1 cellular context compared by ENCODE assay signal in the genomic region with DNA sequence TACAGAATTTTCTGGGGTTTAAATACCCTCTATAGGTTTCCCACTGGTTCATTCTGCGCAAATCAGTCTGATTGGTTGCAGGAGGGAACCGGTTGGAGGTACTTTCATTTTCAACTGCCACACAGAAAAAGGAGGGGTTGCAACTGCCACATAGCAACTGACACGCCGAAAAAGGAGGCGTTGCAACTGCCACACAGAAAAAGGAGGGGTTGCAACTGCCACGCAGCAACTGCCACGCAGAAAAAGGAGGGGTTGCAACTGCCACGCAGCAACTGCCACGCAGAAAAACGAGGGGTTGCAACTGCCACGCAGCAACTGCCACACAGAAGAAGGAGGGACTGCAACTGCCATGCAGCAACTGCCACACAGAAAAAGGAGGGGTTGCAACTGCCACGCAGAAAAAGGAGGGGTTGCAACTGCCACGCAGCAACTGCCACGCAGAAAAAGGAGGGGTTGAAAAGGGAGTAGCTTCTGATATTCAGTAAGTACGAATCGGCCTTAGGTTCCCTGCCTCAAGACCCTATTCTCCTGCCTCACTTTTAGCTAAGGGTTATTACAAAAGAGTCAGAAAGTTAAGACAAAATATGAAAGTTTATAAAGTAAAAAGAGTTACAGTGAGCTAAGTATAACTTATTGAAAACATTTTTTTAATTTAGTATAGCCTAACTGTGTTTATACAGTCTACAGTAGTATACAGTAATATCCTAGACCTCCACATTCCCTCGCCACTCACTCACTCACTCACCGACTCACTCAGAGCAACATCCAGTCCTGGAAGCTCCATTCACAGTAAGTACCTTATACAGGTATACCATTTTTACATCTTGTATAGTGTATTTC.
TF ChIP-seq lines count a peak whose summit lies in the region.

No MANE protein-coding gene starts in this region.

TF ChIP-seq in HepG2, 621 proteins besides CTCF, POLR2A, EP300 and RAD21 (continued from another document and continues in another):
- TF ChIP-seq ZEB1 (IDR thresholded peaks at IDR 0.05; ENCODE audit: insufficient replicate concordance, low read depth) (no peak), ZSCAN21 (CRISPR knock-in tag; IDR thresholded peaks at IDR 0.05; ENCODE audit: borderline replicate concordance) (no peak), ZNF556 (CRISPR knock-in tag; IDR thresholded peaks at IDR 0.05; ENCODE audit: borderline replicate concordance) (no peak), U2AF2 (IDR thresholded peaks at IDR 0.05; ENCODE audit: low read depth, low read length) (no peak), ZZZ3 (CRISPR knock-in tag; IDR thresholded peaks at IDR 0.05; ENCODE audit: borderline replicate concordance) (no peak), ZFX (CRISPR knock-in tag; IDR thresholded peaks at IDR 0.05; ENCODE audit: low read depth) (no peak), ZNF598 (CRISPR knock-in tag; IDR thresholded peaks at IDR 0.05; ENCODE audit: borderline replicate concordance) (no peak), KLF13 (CRISPR knock-in tag; IDR thresholded peaks at IDR 0.05) (no peak), ZNF10 (CRISPR knock-in tag; IDR thresholded peaks at IDR 0.05; ENCODE audit: borderline replicate concordance, low read depth) (no peak), SNAPC2 (CRISPR knock-in tag; IDR thresholded peaks at IDR 0.05) (peak; percentile 98), MYC (CRISPR knock-in tag; IDR thresholded peaks at IDR 0.05; ENCODE audit: borderline replicate concordance) (no peak), POGZ (CRISPR knock-in tag; IDR thresholded peaks at IDR 0.05) (0 out of 2 replicates have a peak, but pooled peaks have one; percentile 30), U2AF1 (optimal IDR thresholded peaks at IDR 0.05; ENCODE audit: low read depth, low read length) (no peak), POLR2G (IDR thresholded peaks at IDR 0.05; ENCODE audit: low read depth, low read length) (no peak), XBP1 (CRISPR knock-in tag; IDR thresholded peaks at IDR 0.05) (no peak), RFXAP (CRISPR knock-in tag; IDR thresholded peaks at IDR 0.05; ENCODE audit: borderline replicate concordance) (peak; percentile 65; the same call in 1 of the 2 replicates), ZNF383 (CRISPR knock-in tag; IDR thresholded peaks at IDR 0.05; ENCODE audit: borderline replicate concordance) (no peak), KDM6A (CRISPR knock-in tag; IDR thresholded peaks at IDR 0.05; ENCODE audit: low read depth) (no peak), RCOR2 (CRISPR knock-in tag; IDR thresholded peaks at IDR 0.05) (no peak), ZNF670 (CRISPR knock-in tag; IDR thresholded peaks at IDR 0.05; ENCODE audit: borderline replicate concordance) (no peak), ZNF33B (CRISPR knock-in tag; IDR thresholded peaks at IDR 0.05) (no peak), MXI1 (IDR thresholded peaks at IDR 0.05; ENCODE audit: borderline replicate concordance, low read depth, low read length) (no peak), TOPORS (CRISPR knock-in tag; IDR thresholded peaks at IDR 0.05) (no peak), IRF2 (CRISPR knock-in tag; IDR thresholded peaks at IDR 0.05) (peak; percentile 83), RFX5 (IDR thresholded peaks at IDR 0.05; ENCODE audit: low read depth, low read length) (peak; percentile 93), ZNF891 (CRISPR knock-in tag; IDR thresholded peaks at IDR 0.05) (no peak), ZNF530 (CRISPR knock-in tag; IDR thresholded peaks at IDR 0.05; ENCODE audit: low read depth) (no peak)
- TF ChIP-seq, protein P1, sequence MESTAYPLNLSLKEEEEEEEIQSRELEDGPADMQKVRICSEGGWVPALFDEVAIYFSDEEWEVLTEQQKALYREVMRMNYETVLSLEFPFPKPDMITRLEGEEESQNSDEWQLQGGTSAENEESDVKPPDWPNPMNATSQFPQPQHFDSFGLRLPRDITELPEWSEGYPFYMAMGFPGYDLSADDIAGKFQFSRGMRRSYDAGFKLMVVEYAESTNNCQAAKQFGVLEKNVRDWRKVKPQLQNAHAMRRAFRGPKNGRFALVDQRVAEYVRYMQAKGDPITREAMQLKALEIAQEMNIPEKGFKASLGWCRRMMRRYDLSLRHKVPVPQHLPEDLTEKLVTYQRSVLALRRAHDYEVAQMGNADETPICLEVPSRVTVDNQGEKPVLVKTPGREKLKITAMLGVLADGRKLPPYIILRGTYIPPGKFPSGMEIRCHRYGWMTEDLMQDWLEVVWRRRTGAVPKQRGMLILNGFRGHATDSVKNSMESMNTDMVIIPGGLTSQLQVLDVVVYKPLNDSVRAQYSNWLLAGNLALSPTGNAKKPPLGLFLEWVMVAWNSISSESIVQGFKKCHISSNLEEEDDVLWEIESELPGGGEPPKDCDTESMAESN (CRISPR knock-in tag; conservative IDR thresholded peaks at IDR 0.05), result no peak
- TF ChIP-seq, protein P2, sequence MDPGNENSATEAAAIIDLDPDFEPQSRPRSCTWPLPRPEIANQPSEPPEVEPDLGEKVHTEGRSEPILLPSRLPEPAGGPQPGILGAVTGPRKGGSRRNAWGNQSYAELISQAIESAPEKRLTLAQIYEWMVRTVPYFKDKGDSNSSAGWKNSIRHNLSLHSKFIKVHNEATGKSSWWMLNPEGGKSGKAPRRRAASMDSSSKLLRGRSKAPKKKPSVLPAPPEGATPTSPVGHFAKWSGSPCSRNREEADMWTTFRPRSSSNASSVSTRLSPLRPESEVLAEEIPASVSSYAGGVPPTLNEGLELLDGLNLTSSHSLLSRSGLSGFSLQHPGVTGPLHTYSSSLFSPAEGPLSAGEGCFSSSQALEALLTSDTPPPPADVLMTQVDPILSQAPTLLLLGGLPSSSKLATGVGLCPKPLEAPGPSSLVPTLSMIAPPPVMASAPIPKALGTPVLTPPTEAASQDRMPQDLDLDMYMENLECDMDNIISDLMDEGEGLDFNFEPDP (CRISPR knock-in tag; conservative IDR thresholded peaks at IDR 0.05), result no peak
- TF ChIP-seq, protein P3, sequence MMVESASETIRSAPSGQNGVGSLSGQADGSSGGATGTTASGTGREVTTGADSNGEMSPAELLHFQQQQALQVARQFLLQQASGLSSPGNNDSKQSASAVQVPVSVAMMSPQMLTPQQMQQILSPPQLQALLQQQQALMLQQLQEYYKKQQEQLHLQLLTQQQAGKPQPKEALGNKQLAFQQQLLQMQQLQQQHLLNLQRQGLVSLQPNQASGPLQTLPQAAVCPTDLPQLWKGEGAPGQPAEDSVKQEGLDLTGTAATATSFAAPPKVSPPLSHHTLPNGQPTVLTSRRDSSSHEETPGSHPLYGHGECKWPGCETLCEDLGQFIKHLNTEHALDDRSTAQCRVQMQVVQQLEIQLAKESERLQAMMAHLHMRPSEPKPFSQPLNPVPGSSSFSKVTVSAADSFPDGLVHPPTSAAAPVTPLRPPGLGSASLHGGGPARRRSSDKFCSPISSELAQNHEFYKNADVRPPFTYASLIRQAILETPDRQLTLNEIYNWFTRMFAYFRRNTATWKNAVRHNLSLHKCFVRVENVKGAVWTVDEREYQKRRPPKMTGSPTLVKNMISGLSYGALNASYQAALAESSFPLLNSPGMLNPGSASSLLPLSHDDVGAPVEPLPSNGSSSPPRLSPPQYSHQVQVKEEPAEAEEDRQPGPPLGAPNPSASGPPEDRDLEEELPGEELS (CRISPR knock-in tag; IDR thresholded peaks at IDR 0.05), result no peak
- TF ChIP-seq, protein P4, sequence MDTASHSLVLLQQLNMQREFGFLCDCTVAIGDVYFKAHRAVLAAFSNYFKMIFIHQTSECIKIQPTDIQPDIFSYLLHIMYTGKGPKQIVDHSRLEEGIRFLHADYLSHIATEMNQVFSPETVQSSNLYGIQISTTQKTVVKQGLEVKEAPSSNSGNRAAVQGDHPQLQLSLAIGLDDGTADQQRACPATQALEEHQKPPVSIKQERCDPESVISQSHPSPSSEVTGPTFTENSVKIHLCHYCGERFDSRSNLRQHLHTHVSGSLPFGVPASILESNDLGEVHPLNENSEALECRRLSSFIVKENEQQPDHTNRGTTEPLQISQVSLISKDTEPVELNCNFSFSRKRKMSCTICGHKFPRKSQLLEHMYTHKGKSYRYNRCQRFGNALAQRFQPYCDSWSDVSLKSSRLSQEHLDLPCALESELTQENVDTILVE (CRISPR knock-in tag; IDR thresholded peaks at IDR 0.05), result no peak
- TF ChIP-seq, protein P5, sequence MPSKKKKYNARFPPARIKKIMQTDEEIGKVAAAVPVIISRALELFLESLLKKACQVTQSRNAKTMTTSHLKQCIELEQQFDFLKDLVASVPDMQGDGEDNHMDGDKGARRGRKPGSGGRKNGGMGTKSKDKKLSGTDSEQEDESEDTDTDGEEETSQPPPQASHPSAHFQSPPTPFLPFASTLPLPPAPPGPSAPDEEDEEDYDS (CRISPR knock-in tag; IDR thresholded peaks at IDR 0.05), result no peak
- TF ChIP-seq, protein P6, sequence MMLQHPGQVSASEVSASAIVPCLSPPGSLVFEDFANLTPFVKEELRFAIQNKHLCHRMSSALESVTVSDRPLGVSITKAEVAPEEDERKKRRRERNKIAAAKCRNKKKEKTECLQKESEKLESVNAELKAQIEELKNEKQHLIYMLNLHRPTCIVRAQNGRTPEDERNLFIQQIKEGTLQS (CRISPR knock-in tag; IDR thresholded peaks at IDR 0.05), result no peak
- TF ChIP-seq, protein P7, sequence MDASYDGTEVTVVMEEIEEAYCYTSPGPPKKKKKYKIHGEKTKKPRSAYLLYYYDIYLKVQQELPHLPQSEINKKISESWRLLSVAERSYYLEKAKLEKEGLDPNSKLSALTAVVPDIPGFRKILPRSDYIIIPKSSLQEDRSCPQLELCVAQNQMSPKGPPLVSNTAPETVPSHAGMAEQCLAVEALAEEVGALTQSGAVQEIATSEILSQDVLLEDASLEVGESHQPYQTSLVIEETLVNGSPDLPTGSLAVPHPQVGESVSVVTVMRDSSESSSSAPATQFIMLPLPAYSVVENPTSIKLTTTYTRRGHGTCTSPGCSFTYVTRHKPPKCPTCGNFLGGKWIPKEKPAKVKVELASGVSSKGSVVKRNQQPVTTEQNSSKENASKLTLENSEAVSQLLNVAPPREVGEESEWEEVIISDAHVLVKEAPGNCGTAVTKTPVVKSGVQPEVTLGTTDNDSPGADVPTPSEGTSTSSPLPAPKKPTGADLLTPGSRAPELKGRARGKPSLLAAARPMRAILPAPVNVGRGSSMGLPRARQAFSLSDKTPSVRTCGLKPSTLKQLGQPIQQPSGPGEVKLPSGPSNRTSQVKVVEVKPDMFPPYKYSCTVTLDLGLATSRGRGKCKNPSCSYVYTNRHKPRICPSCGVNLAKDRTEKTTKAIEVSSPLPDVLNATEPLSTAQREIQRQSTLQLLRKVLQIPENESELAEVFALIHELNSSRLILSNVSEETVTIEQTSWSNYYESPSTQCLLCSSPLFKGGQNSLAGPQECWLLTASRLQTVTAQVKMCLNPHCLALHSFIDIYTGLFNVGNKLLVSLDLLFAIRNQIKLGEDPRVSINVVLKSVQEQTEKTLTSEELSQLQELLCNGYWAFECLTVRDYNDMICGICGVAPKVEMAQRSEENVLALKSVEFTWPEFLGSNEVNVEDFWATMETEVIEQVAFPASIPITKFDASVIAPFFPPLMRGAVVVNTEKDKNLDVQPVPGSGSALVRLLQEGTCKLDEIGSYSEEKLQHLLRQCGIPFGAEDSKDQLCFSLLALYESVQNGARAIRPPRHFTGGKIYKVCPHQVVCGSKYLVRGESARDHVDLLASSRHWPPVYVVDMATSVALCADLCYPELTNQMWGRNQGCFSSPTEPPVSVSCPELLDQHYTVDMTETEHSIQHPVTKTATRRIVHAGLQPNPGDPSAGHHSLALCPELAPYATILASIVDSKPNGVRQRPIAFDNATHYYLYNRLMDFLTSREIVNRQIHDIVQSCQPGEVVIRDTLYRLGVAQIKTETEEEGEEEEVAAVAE (CRISPR knock-in tag; IDR thresholded peaks at IDR 0.05; ENCODE audit: borderline replicate concordance), result no peak
- TF ChIP-seq, protein P8, sequence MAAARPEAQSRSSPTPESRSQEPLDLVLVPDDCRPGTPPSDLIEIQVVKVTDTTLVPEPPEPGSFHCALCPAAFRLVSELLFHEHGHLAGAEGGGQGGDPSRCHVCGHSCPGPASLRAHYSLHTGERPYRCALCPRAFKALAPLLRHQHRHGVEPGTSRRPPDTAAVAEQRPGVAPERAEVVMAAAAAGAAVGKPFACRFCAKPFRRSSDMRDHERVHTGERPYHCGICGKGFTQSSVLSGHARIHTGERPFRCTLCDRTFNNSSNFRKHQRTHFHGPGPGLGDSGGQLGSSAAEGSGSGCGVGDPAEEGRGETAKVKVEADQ (CRISPR knock-in tag; IDR thresholded peaks at IDR 0.05; ENCODE audit: borderline replicate concordance), result no peak
- TF ChIP-seq, protein P9, sequence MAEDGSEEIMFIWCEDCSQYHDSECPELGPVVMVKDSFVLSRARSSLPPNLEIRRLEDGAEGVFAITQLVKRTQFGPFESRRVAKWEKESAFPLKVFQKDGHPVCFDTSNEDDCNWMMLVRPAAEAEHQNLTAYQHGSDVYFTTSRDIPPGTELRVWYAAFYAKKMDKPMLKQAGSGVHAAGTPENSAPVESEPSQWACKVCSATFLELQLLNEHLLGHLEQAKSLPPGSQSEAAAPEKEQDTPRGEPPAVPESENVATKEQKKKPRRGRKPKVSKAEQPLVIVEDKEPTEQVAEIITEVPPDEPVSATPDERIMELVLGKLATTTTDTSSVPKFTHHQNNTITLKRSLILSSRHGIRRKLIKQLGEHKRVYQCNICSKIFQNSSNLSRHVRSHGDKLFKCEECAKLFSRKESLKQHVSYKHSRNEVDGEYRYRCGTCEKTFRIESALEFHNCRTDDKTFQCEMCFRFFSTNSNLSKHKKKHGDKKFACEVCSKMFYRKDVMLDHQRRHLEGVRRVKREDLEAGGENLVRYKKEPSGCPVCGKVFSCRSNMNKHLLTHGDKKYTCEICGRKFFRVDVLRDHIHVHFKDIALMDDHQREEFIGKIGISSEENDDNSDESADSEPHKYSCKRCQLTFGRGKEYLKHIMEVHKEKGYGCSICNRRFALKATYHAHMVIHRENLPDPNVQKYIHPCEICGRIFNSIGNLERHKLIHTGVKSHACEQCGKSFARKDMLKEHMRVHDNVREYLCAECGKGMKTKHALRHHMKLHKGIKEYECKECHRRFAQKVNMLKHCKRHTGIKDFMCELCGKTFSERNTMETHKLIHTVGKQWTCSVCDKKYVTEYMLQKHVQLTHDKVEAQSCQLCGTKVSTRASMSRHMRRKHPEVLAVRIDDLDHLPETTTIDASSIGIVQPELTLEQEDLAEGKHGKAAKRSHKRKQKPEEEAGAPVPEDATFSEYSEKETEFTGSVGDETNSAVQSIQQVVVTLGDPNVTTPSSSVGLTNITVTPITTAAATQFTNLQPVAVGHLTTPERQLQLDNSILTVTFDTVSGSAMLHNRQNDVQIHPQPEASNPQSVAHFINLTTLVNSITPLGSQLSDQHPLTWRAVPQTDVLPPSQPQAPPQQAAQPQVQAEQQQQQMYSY (CRISPR knock-in tag; IDR thresholded peaks at IDR 0.05), result no peak
- TF ChIP-seq, protein P10, sequence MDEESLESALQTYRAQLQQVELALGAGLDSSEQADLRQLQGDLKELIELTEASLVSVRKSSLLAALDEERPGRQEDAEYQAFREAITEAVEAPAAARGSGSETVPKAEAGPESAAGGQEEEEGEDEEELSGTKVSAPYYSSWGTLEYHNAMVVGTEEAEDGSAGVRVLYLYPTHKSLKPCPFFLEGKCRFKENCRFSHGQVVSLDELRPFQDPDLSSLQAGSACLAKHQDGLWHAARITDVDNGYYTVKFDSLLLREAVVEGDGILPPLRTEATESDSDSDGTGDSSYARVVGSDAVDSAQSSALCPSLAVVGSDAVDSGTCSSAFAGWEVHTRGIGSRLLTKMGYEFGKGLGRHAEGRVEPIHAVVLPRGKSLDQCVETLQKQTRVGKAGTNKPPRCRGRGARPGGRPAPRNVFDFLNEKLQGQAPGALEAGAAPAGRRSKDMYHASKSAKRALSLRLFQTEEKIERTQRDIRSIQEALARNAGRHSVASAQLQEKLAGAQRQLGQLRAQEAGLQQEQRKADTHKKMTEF (CRISPR knock-in tag; IDR thresholded peaks at IDR 0.05), result no peak
- TF ChIP-seq, protein P11, sequence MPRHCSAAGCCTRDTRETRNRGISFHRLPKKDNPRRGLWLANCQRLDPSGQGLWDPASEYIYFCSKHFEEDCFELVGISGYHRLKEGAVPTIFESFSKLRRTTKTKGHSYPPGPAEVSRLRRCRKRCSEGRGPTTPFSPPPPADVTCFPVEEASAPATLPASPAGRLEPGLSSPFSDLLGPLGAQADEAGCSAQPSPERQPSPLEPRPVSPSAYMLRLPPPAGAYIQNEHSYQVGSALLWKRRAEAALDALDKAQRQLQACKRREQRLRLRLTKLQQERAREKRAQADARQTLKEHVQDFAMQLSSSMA (CRISPR knock-in tag; IDR thresholded peaks at IDR 0.05), result no peak
